9 cellular contexts compared by ENCODE assay signal in the genomic region with DNA sequence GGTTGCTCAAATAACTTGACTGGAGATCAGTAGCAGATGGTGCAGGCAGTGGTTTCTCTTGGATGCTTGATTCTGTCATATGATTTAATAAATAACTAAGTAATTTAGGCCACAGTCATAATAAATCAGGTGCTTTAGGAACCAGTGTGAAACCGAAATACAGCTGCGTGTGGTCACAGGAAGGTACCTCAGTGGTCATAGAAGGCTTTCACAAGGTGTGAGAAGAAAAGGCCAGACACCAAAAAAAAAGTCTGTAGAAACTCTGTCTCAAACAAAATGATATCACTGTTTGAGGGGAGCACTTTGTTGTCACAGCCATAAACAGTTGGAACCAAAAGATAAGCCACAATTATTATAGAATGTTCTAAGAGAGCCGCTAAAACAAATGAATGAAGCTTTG. TPM values are rescaled to one million over a fixed set of nuclear protein-coding genes. Genes with fewer than 3 reads are reported as not detected.
DNase-seq lines count a peak whose midpoint lies in the region; ATAC-seq and TF ChIP-seq lines count a peak whose summit lies in the region.
"Had no signal": no experiment of that assay in that cellular context is flagged by ENCODE, and none has a peak within 500 bp of the region (broad histone marks: within the 10 kb centered on the region; RNA-seq: fewer than 3 reads in every experiment).

No MANE protein-coding gene starts in this region.

- H3K79me1 ChIP-seq in trophoblast cell (ENCODE audit: low read length), result no peaks in the 10 kb centered on the region

- no peak overlapping the region for H2BK5ac ChIP-seq in trophoblast cell (ENCODE audit: low read depth, low read length, poor library complexity)

- H3K4ac ChIP-seq in trophoblast cell (ENCODE audit: low read depth, low read length), result no peak overlapping the region

- H3K36me3 ChIP-seq in KMS-11 (ENCODE audit: insufficient read depth) (no peaks in the 10 kb centered on the region), neutrophil (no peaks in the 10 kb centered on the region), trophoblast cell (ENCODE audit: control insufficient read depth in 1 of 2, insufficient read depth in 2 of 2, low read length in 2 of 2) (no peaks in the 10 kb centered on the region)

- no peak overlapping the region for H3K23ac ChIP-seq in trophoblast cell (ENCODE audit: low read length)

- no peak overlapping the region for H2AK5ac ChIP-seq in trophoblast cell (ENCODE audit: low read length)

- no peak overlapping the region for H3K4me3 ChIP-seq in KMS-11 (IDR thresholded peaks at IDR 0.05; ENCODE audit: insufficient read depth, low read depth, low read length)
- H3K4me3 ChIP-seq in neutrophil (ENCODE audit: low read depth in 1 of 2, low read length in 1 of 2), result no peak overlapping the region
- no peak overlapping the region for H3K4me3 ChIP-seq in trophoblast cell (ENCODE audit: low read depth, low read length)

- H2BK12ac ChIP-seq in trophoblast cell (ENCODE audit: low read length), result no peak overlapping the region

- no peak overlapping the region for H4K12ac ChIP-seq in trophoblast cell (ENCODE audit: low read depth, low read length)

- no peak overlapping the region for H4K8ac ChIP-seq in trophoblast cell (ENCODE audit: low read depth, low read length)

- H3K27ac ChIP-seq in KMS-11, result peak overlapping the region; percentile 93
- H3K27ac ChIP-seq in neutrophil, result peak overlapping the region; percentile 51
- H3K27ac ChIP-seq in trophoblast cell (ENCODE audit: low read depth, low read length), result no peak overlapping the region

- peak; percentile 99 for ATAC-seq in GM19043 (IDR thresholded peaks at IDR 0.05; ENCODE audit: low read depth, unreplicated experiment)
- ATAC-seq in HG02759 (IDR thresholded peaks at IDR 0.05; ENCODE audit: unreplicated experiment), result peak; percentile 99

- H3K9me3 ChIP-seq in neutrophil (no peaks in the 10 kb centered on the region), trophoblast cell (ENCODE audit: insufficient read depth, low read depth, low read length) (no peaks in the 10 kb centered on the region)

- H4K20me1 ChIP-seq in KMS-11 (ENCODE audit: insufficient read depth), result no peaks in the 10 kb centered on the region

- H3K27me3 ChIP-seq in KMS-11 (ENCODE audit: insufficient read depth, low read depth) (no peaks in the 10 kb centered on the region), neutrophil (no peaks in the 10 kb centered on the region), trophoblast cell (ENCODE audit: insufficient read depth, low read length) (no peaks in the 10 kb centered on the region)

- no peak overlapping the region for H4K91ac ChIP-seq in trophoblast cell (ENCODE audit: low read depth, low read length)

- H2AFZ ChIP-seq in KMS-11 (ENCODE audit: low read depth), result peak overlapping the region; percentile 41; the same call in 1 of the 2 replicates
- no peak overlapping the region for H2AFZ ChIP-seq in trophoblast cell (ENCODE audit: insufficient read depth, low read length, poor library complexity)

- WGBS in trophoblast cell (ENCODE audit: extremely low coverage, insufficient coverage, insufficient read length), result no CpG with 5 or more reads among the region's 3 CpGs

- no peak overlapping the region for H2BK120ac ChIP-seq in trophoblast cell (ENCODE audit: insufficient read depth, low read length, poor library complexity)

- peak overlapping the region; percentile 79 for H3K4me2 ChIP-seq in KMS-11
- H3K4me2 ChIP-seq in trophoblast cell (ENCODE audit: low read length), result no peak overlapping the region

- peak overlapping the region; percentile 61 for H3K9ac ChIP-seq in KMS-11
- H3K9ac ChIP-seq in trophoblast cell (ENCODE audit: low read length), result no peak overlapping the region

- TF ChIP-seq CTCF in KMS-11 (conservative IDR thresholded peaks at IDR 0.05; ENCODE audit: low read depth, low read length) (no peak), neutrophil (IDR thresholded peaks at IDR 0.05) (no peak)

- no peak overlapping the region for H3K14ac ChIP-seq in trophoblast cell (ENCODE audit: low read length)

- DNase-seq in SIG-M5 (lab: John Stamatoyannopoulos, UW) (no peak), trophoblast cell (no peak), NCI-H2196 treated with DMSO at 0.1 percent for 48 hours (lab: John Stamatoyannopoulos, UW; ENCODE audit: unreplicated experiment) (no peak), NCI-H146 treated with DMSO at 0.1 percent for 48 hours (lab: John Stamatoyannopoulos, UW; ENCODE audit: unreplicated experiment) (no peak)
- DNase-seq: nucleus accumbens had no signal

- H3K4me1 ChIP-seq in KMS-11 (ENCODE audit: low read depth, poor library complexity, severe bottlenecking), result peaks cover 68% of the 10 kb centered on the region
- H3K4me1 ChIP-seq in neutrophil (ENCODE audit: control insufficient read depth in 1 of 2, insufficient read depth in 1 of 2, low read depth in 1 of 2, low read length in 1 of 2), result peaks cover 47 to 50% of the 10 kb centered on the region in 2 experiments
- no peaks in the 10 kb centered on the region for H3K4me1 ChIP-seq in trophoblast cell (ENCODE audit: control insufficient read depth in 1 of 2, insufficient read depth in 2 of 2, low read length in 2 of 2)

- H3K79me2 ChIP-seq in KMS-11 (ENCODE audit: insufficient read depth, low read depth), result no peaks in the 10 kb centered on the region
- H3K79me2 ChIP-seq in trophoblast cell (ENCODE audit: control insufficient read depth, insufficient read depth, low read length, poor library complexity), result no peaks in the 10 kb centered on the region

- no peak overlapping the region for H3K18ac ChIP-seq in trophoblast cell (ENCODE audit: low read length)

RNA-seq across cellular contexts. Expression of gene ARMC2, which starts 56.5 kb away (rescaled TPM):
- polyA plus RNA-seq in trophoblast cell (2013), result 2.3 and 2.7 TPM in 2 replicates
